In the genomic region with DNA sequence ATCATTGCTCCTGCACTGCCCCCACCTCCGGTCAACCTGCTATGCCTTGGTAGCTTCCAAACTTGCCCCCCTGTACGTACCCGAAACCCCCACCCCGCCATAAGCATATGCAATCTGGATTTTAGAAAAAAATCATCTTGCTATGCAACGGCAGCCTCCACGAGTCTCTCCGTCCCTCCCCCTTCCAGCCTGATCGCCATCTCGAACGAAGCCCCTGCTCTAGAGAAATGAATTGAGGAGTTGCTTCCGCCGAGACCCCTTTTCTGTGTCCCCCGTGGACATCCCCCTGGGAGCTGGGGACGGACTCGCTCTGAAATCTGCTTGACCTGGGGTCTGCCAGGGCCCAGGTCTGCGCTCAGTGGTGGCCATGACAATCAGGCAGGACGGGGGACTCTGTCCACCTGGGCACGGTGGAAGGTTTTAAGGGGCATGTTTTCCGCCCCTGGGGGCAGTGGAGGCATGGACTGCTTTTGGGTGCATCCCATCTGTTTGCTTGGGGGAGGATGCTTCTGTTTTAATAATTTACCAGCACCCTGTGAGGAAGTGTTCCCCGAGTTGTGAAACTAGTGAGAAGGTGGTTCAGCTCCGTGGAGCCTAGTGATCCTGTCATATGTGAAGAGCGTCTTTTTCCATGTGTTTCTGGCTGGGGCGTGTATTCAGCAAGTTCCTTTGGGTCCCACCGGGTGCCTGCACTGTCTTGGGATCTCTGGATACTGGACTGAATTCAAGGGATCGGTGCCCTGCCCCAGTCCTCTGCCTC, we compare ENCODE assay signal across 1 cellular context.
TF ChIP-seq lines count a peak whose summit lies in the region.

No MANE protein-coding gene starts in this region.

TF ChIP-seq in HEK293T, 16 proteins besides CTCF, POLR2A, EP300 and RAD21 (continued from another document):
- TF ChIP-seq, protein P1, sequence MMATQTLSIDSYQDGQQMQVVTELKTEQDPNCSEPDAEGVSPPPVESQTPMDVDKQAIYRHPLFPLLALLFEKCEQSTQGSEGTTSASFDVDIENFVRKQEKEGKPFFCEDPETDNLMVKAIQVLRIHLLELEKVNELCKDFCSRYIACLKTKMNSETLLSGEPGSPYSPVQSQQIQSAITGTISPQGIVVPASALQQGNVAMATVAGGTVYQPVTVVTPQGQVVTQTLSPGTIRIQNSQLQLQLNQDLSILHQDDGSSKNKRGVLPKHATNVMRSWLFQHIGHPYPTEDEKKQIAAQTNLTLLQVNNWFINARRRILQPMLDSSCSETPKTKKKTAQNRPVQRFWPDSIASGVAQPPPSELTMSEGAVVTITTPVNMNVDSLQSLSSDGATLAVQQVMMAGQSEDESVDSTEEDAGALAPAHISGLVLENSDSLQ (IDR thresholded peaks at IDR 0.05): no peak
- no peak for TF ChIP-seq ELF4 (IDR thresholded peaks at IDR 0.05)
- TF ChIP-seq TARDBP (IDR thresholded peaks at IDR 0.05): no peak
